29 cellular contexts compared by ENCODE assay signal in genomic region chr17:69401251-69401650, GRCh38.
"Had no signal": no experiment of that assay in that cellular context is flagged by ENCODE, and none has a peak within 500 bp of the region (broad histone marks: within the 10 kb centered on the region; RNA-seq: fewer than 3 reads in every experiment).

No MANE protein-coding gene starts in this region.

- H3K27ac ChIP-seq: lower lobe of right lung, neural progenitor cell, neutrophil, parathyroid adenoma, right atrium auricular region, right lobe of liver, tibial nerve, upper lobe of left lung, vagina had no signal

- H3K9me3 Mint-ChIP-seq: natural killer cell had no signal

- H3K27me3 Mint-ChIP-seq: stimulated activated naive CD8-positive, alpha-beta T cell treated with anti-CD3 and anti-CD28 coated beads, Interleukin-15, amount 100 ng/mL, for 72 hours had no signal

- H2AFZ ChIP-seq: neural progenitor cell, parathyroid adenoma had no signal

- H3K9ac ChIP-seq: neural progenitor cell, parathyroid adenoma had no signal

- H3K27ac Mint-ChIP-seq: mesothelial cell of epicardium; naive B cell; natural killer cell; nephron progenitor cell; neural progenitor cell; stimulated activated memory B cell treated with anti-CD40 and anti-IgM and Interleukin-4, amounts not matched to agents 10 μg/mL and 1 μg/mL and 100 μg/mL, for 72 hours; stimulated activated naive CD8-positive, alpha-beta T cell treated with anti-CD3 and anti-CD28 coated beads, Interleukin-15, amount 100 ng/mL, for 72 hours had no signal

- H3K9me3 ChIP-seq: lower lobe of right lung, neutrophil, right atrium auricular region, right lobe of liver, upper lobe of left lung, vagina had no signal

- H3K79me2 ChIP-seq: parathyroid adenoma had no signal

- FAIRE-seq: keratinocyte had no signal

- DNase-seq: kidney glomerular epithelial cell; left cardiac atrium; left ventricle myocardium superior; lower lobe of right lung; mesendoderm; naive B cell; natural killer cell; nephron progenitor cell; occipital lobe; right lobe of liver; stimulated activated CD4-positive, alpha-beta T cell treated with anti-CD3 and anti-CD28 coated beads, Interleukin-1b, Interleukin-23, amount 100 ng/mL, for 48 hours; stimulated activated CD4-positive, alpha-beta T cell treated with anti-CD3 and anti-CD28 coated beads, Interleukin-2, amount 100 ng/mL, for 48 hours; stimulated activated CD4-positive, alpha-beta T cell treated with anti-CD3 and anti-CD28 coated beads, Interleukin-4, amount 100 ng/mL, for 4 hours; stimulated activated CD8-positive, alpha-beta memory T cell treated with anti-CD3 and anti-CD28 coated beads, Interleukin-4, amount 100 ng/mL, for 48 hours; stimulated activated naive CD4-positive, alpha-beta T cell treated with Interleukin-2 at 50 U/mL for 16 hours; stimulated activated naive CD8-positive, alpha-beta T cell treated with anti-CD3 and anti-CD28 coated beads, Interleukin-15, amount 100 ng/mL, for 72 hours; substantia nigra; upper lobe of left lung had no signal

- H3K27me3 ChIP-seq: neural progenitor cell, right atrium auricular region, right lobe of liver, upper lobe of left lung, vagina had no signal

- H3K4me2 ChIP-seq: neural progenitor cell, smooth muscle cell had no signal

- H3K4me1 Mint-ChIP-seq: mesothelial cell of epicardium; naive B cell; natural killer cell; nephron progenitor cell; neural progenitor cell; stimulated activated memory B cell treated with anti-CD40 and anti-IgM and Interleukin-4, amounts not matched to agents 10 μg/mL and 1 μg/mL and 100 μg/mL, for 72 hours; stimulated activated naive CD8-positive, alpha-beta T cell treated with anti-CD3 and anti-CD28 coated beads, Interleukin-15, amount 100 ng/mL, for 72 hours had no signal

- H3K4me3 ChIP-seq: lower lobe of right lung, neural progenitor cell, right atrium auricular region, right lobe of liver, smooth muscle cell, tibial nerve, upper lobe of left lung, vagina had no signal

- H3K4me1 ChIP-seq: lower lobe of right lung, neural progenitor cell, parathyroid adenoma, right atrium auricular region, right lobe of liver, tibial nerve, upper lobe of left lung, vagina had no signal

- H3K36me3 Mint-ChIP-seq: mesothelial cell of epicardium, natural killer cell, neural progenitor cell had no signal

- H3K36me3 ChIP-seq: lower lobe of right lung, neural progenitor cell, neutrophil, right atrium auricular region, right lobe of liver, tibial nerve, upper lobe of left lung, vagina had no signal

- ATAC-seq: left cardiac atrium; left lobe of liver; left ventricle myocardium superior; lower lobe of right lung; natural killer cell; right lobe of liver; stimulated activated memory B cell treated with anti-CD40 and anti-IgM and Interleukin-4, amounts not matched to agents 10 μg/mL and 1 μg/mL and 100 μg/mL, for 72 hours; stimulated activated naive CD8-positive, alpha-beta T cell treated with anti-CD3 and anti-CD28 coated beads, Interleukin-15, amount 100 ng/mL, for 72 hours had no signal

- H3K4me3 Mint-ChIP-seq: mesothelial cell of epicardium; naive B cell; natural killer cell; nephron progenitor cell; neural progenitor cell; stimulated activated memory B cell treated with anti-CD40 and anti-IgM and Interleukin-4, amounts not matched to agents 10 μg/mL and 1 μg/mL and 100 μg/mL, for 72 hours; stimulated activated naive CD8-positive, alpha-beta T cell treated with anti-CD3 and anti-CD28 coated beads, Interleukin-15, amount 100 ng/mL, for 72 hours had no signal
